32 cellular contexts compared by ENCODE assay signal in genomic region chr2:165044505-165045303, GRCh38.
DNase-seq lines count a peak whose midpoint lies in the region; ATAC-seq and TF ChIP-seq lines count a peak whose summit lies in the region.
"Had no signal": no experiment of that assay in that cellular context is flagged by ENCODE, and none has a peak within 500 bp of the region (broad histone marks: within the 10 kb centered on the region; RNA-seq: fewer than 3 reads in every experiment).

No MANE protein-coding gene starts in this region.

- no peak overlapping the region for H3K27ac ChIP-seq in left ventricle myocardium inferior (replicated peaks)
- H3K27ac ChIP-seq: BLaER1 treated with 17β-estradiol and CSF1 and Interleukin-3, amounts not matched to agents 10 nM and 100 nM; body of pancreas; epithelial cell of prostate; RWPE1; upper lobe of left lung had no signal

- no peak overlapping the region for H3K4me3 ChIP-seq in H7 (ENCODE audit: insufficient read depth, low read depth, low read length)
- H3K4me3 ChIP-seq in left ventricle myocardium inferior, result no peak overlapping the region
- H3K4me3 ChIP-seq: BLaER1 treated with 17β-estradiol and CSF1 and Interleukin-3, amounts not matched to agents 10 nM and 100 nM; body of pancreas; lung; upper lobe of left lung had no signal

- H3K27me3 ChIP-seq in H7 (ENCODE audit: control insufficient read depth, insufficient read depth, low read length) (no peaks in the 10 kb centered on the region), left ventricle myocardium inferior (ENCODE audit: low read depth) (no peaks in the 10 kb centered on the region)
- H3K27me3 ChIP-seq: BLaER1 treated with 17β-estradiol and CSF1 and Interleukin-3, amounts not matched to agents 10 nM and 100 nM; body of pancreas; upper lobe of left lung had no signal

- peaks cover 11% of the 10 kb centered on the region for H3K9me3 ChIP-seq in left ventricle myocardium inferior (replicated peaks)
- H3K9me3 ChIP-seq: BLaER1 treated with 17β-estradiol and CSF1 and Interleukin-3, amounts not matched to agents 10 nM and 100 nM; body of pancreas; upper lobe of left lung had no signal

- H3K4me1 ChIP-seq in left ventricle myocardium inferior, result no peaks in the 10 kb centered on the region
- H3K4me1 ChIP-seq: BLaER1 treated with 17β-estradiol and CSF1 and Interleukin-3, amounts not matched to agents 10 nM and 100 nM; body of pancreas; upper lobe of left lung had no signal

- no peaks in the 10 kb centered on the region for H3K4me1 Mint-ChIP-seq in brain
- H3K4me1 Mint-ChIP-seq in neural crest cell, result peaks cover 15% of the 10 kb centered on the region
- H3K4me1 Mint-ChIP-seq: IgD-negative memory B cell; nephron progenitor cell; stimulated activated effector memory CD8-positive, alpha-beta T cell treated with anti-CD3 and anti-CD28 coated beads, Interleukin-12 subunit alpha, Interleukin-12 subunit beta, amount 100 ng/mL, for 72 hours had no signal

- DNase-seq in H7, result peak; percentile 6
- peak; percentile 82 for DNase-seq in NCI-H1048 (lab: John Stamatoyannopoulos, UW)
- DNase-seq in neural crest cell (ENCODE audit: low read depth, low spot score), result no peak
- DNase-seq in SHP77 treated with DMSO at 0.1 percent for 48 hours (lab: John Stamatoyannopoulos, UW), result no peak
- DNase-seq in left ventricle myocardium inferior, result no peak
- DNase-seq: activated CD4-positive, alpha-beta T cell treated with anti-CD3 and anti-CD28 coated beads for 4 hours; activated CD8-positive, alpha-beta memory T cell treated with anti-CD3 and anti-CD28 coated beads for 24 hours; activated gamma-delta T cell treated with Interleukin-2 at 50 U/mL for 16 hours; activated T-cell treated with anti-CD3 and anti-CD28 coated beads, Interleukin-2, amount 50 U/mL, for 1 hour; body of pancreas; COR-L47; GF-D8; kidney glomerular epithelial cell; NCI-H1105; NCI-H1930; NCI-H2227 treated with DMSO at 0.1 percent for 48 hours; NCI-H526 treated with DMSO at 0.1 percent for 48 hours; nephron progenitor cell; stimulated activated CD4-positive, alpha-beta T cell treated with anti-CD3 and anti-CD28 coated beads, Interleukin-12 subunit alpha, Interleukin-12 subunit beta, amount 100 ng/mL, for 4 hours; stimulated activated CD4-positive, alpha-beta T cell treated with anti-CD3 and anti-CD28 coated beads, Interleukin-4, amount 100 ng/mL, for 24 hours; T-helper 2 cell; upper lobe of left lung had no signal

- H3K27ac Mint-ChIP-seq in brain (peak overlapping the region in 3 of 5 experiments; percentile 39 to 64 (median 54)), neural crest cell (ENCODE audit: unreplicated experiment) (peak overlapping the region; percentile 87)
- H3K27ac Mint-ChIP-seq: IgD-negative memory B cell; nephron progenitor cell; stimulated activated effector memory CD8-positive, alpha-beta T cell treated with anti-CD3 and anti-CD28 coated beads, Interleukin-12 subunit alpha, Interleukin-12 subunit beta, amount 100 ng/mL, for 72 hours had no signal

- no peaks in the 10 kb centered on the region for H3K36me3 Mint-ChIP-seq in brain
- H3K36me3 Mint-ChIP-seq in neural crest cell (ENCODE audit: low read depth), result no peaks in the 10 kb centered on the region
- H3K36me3 Mint-ChIP-seq: IgD-negative memory B cell; stimulated activated effector memory CD8-positive, alpha-beta T cell treated with anti-CD3 and anti-CD28 coated beads, Interleukin-12 subunit alpha, Interleukin-12 subunit beta, amount 100 ng/mL, for 72 hours had no signal

- TF ChIP-seq CTCF in brain (conservative IDR thresholded peaks at IDR 0.05) (no peak), neural crest cell (conservative IDR thresholded peaks at IDR 0.05) (no peak), left ventricle myocardium inferior (IDR thresholded peaks at IDR 0.05; ENCODE audit: borderline replicate concordance) (no peak)

- no peak overlapping the region for H3K4me3 Mint-ChIP-seq in brain
- no peak overlapping the region for H3K4me3 Mint-ChIP-seq in neural crest cell
- H3K4me3 Mint-ChIP-seq: nephron progenitor cell; stimulated activated effector memory CD8-positive, alpha-beta T cell treated with anti-CD3 and anti-CD28 coated beads, Interleukin-12 subunit alpha, Interleukin-12 subunit beta, amount 100 ng/mL, for 72 hours had no signal

- H3K36me3 ChIP-seq in H7 (replicated peaks; ENCODE audit: control insufficient read depth, insufficient read depth, low read length), result no peaks in the 10 kb centered on the region
- no peaks in the 10 kb centered on the region for H3K36me3 ChIP-seq in left ventricle myocardium inferior
- H3K36me3 ChIP-seq: BLaER1 treated with 17β-estradiol and CSF1 and Interleukin-3, amounts not matched to agents 10 nM and 100 nM; upper lobe of left lung had no signal

- no peaks in the 10 kb centered on the region for H3K27me3 Mint-ChIP-seq in brain
- no peaks in the 10 kb centered on the region for H3K27me3 Mint-ChIP-seq in neural crest cell (ENCODE audit: low read depth)

- ATAC-seq in HG03521 (IDR thresholded peaks at IDR 0.05; ENCODE audit: unreplicated experiment), result no peak
- ATAC-seq: body of pancreas; sciatic nerve; SK-N-SH treated with all-trans-retinoic acid at 6 μM for 48 hours; stimulated activated effector memory CD8-positive, alpha-beta T cell treated with anti-CD3 and anti-CD28 coated beads, Interleukin-12 subunit alpha, Interleukin-12 subunit beta, amount 100 ng/mL, for 72 hours had no signal

- intact Hi-C loops in left ventricle myocardium inferior (cut with micrococcal nuclease), result no loop called here

- H3K9me3 Mint-ChIP-seq in brain (peaks cover 3 to 24% (median 16%) of the 10 kb centered on the region in 5 experiments), neural crest cell (no peaks in the 10 kb centered on the region)

Comparison
In these comparisons a context has a peak if more than half of its experiments do, and no peak if none do; other contexts are left out.
1. DNase-seq: peak in H7 (single experiment) and NCI-H1048 (single experiment); none in neural crest cell (single experiment), SHP77 treated with DMSO at 0.1 percent for 48 hours (single experiment) and left ventricle myocardium inferior (single experiment).